ENCODE assay signal across 18 cellular contexts in genomic region chr17:82184761-82185160, GRCh38. TPM values are rescaled to one million over a fixed set of nuclear protein-coding genes. Genes with fewer than 3 reads are reported as not detected.
DNase-seq lines count a peak whose midpoint lies in the region; ATAC-seq and TF ChIP-seq lines count a peak whose summit lies in the region.
"Had no signal": no experiment of that assay in that cellular context is flagged by ENCODE, and none has a peak within 500 bp of the region (broad histone marks: within the 10 kb centered on the region; RNA-seq: fewer than 3 reads in every experiment).

No MANE protein-coding gene starts in this region.

- H4K20me1 ChIP-seq in BLaER1, result no peaks in the 10 kb centered on the region
- no peaks in the 10 kb centered on the region for H4K20me1 ChIP-seq in mammary epithelial cell (ENCODE audit: insufficient read depth, low read length)

- TF ChIP-seq CTCF in dorsolateral prefrontal cortex (IDR thresholded peaks at IDR 0.05 in 54 of 56, conservative IDR thresholded peaks at IDR 0.05 in 2 of 56; ENCODE audit: low read depth in 1 of 56, partially characterized antibody in 56 of 56) (no peak), mammary epithelial cell (conservative IDR thresholded peaks at IDR 0.05 in 1 of 2, IDR thresholded peaks at IDR 0.05 in 1 of 2; ENCODE audit: extremely low read depth in 1 of 2, insufficient read depth in 1 of 2, low read depth in 1 of 2, low read length in 2 of 2) (no peak)

- H2BK12ac ChIP-seq in mesenchymal stem cell (ENCODE audit: low read length in 2 of 2), result no peak overlapping the region

- no peaks in the 10 kb centered on the region for H3K27me3 Mint-ChIP-seq in T-cell
- H3K27me3 Mint-ChIP-seq in activated T-cell treated with anti-CD3 and anti-CD28 coated beads, Interleukin-2, amount 50 U/mL, for 4 hours (ENCODE audit: low read depth), result no peaks in the 10 kb centered on the region
- H3K27me3 Mint-ChIP-seq: B cell; CD4-positive, alpha-beta T cell had no signal

- H3K27ac ChIP-seq in BLaER1 (no peak overlapping the region), dorsolateral prefrontal cortex (peak overlapping the region in 6 of 59 donors; percentile 1 to 59 (median 22)), mesenchymal stem cell (ENCODE audit: low read length, poor library complexity, severe bottlenecking) (no peak overlapping the region), mammary epithelial cell (ENCODE audit: insufficient read depth, low read depth, low read length) (no peak overlapping the region)
- H3K27ac ChIP-seq: C4-2B, GM23248 had no signal

- H3K9ac ChIP-seq in BLaER1 (no peak overlapping the region), mesenchymal stem cell (ENCODE audit: low read length) (no peak overlapping the region), mammary epithelial cell (ENCODE audit: insufficient read depth, low read length) (no peak overlapping the region)
- H3K9ac ChIP-seq: GM23248 had no signal

- H3K23ac ChIP-seq in mesenchymal stem cell (ENCODE audit: low read length in 2 of 2), result no peak overlapping the region

- no peak overlapping the region for H3K27ac Mint-ChIP-seq in T-cell
- H3K27ac Mint-ChIP-seq: B cell; CD4-positive, alpha-beta T cell had no signal

- no peak overlapping the region for H3K18ac ChIP-seq in mesenchymal stem cell (ENCODE audit: low read depth in 1 of 2, low read length in 2 of 2)

- no peak overlapping the region for H2AK5ac ChIP-seq in mesenchymal stem cell (ENCODE audit: low read length, severe bottlenecking)

- H3K27me3 ChIP-seq in BLaER1 (no peaks in the 10 kb centered on the region), dorsolateral prefrontal cortex (no peaks in the 10 kb centered on the region), mesenchymal stem cell (ENCODE audit: control insufficient read depth in 1 of 2, insufficient read depth in 1 of 2, low read length in 2 of 2) (no peaks in the 10 kb centered on the region), mammary epithelial cell (ENCODE audit: insufficient read depth, low read length) (no peaks in the 10 kb centered on the region)

- dilution Hi-C loops in mammary epithelial cell (cut with HindIII; ENCODE audit: low sequenced_read_pairs), result no loop called here

- no peak overlapping the region for H2AFZ ChIP-seq in mesenchymal stem cell (ENCODE audit: low read depth, low read length)
- no peak overlapping the region for H2AFZ ChIP-seq in mammary epithelial cell (ENCODE audit: low read depth, low read length)
- H2AFZ ChIP-seq: GM23248 had no signal

- H3K4me1 ChIP-seq in BLaER1 (peaks cover 42% of the 10 kb centered on the region), mesenchymal stem cell (ENCODE audit: control insufficient read depth, insufficient read depth, low read depth, low read length) (no peaks in the 10 kb centered on the region), mammary epithelial cell (ENCODE audit: insufficient read depth, low read length) (no peaks in the 10 kb centered on the region)
- H3K4me1 ChIP-seq: Caco-2, HAP-1 had no signal

- H3K9me3 ChIP-seq in BLaER1 (no peaks in the 10 kb centered on the region), mesenchymal stem cell (ENCODE audit: control insufficient read depth, low read length) (no peaks in the 10 kb centered on the region), mammary epithelial cell (replicated peaks; ENCODE audit: insufficient read depth, low read length) (no peaks in the 10 kb centered on the region)
- H3K9me3 ChIP-seq: Caco-2, HAP-1 had no signal

- no peaks in the 10 kb centered on the region for H3K4me1 Mint-ChIP-seq in T-cell
- H3K4me1 Mint-ChIP-seq in activated T-cell treated with anti-CD3 and anti-CD28 coated beads, Interleukin-2, amount 50 U/mL, for 4 hours (ENCODE audit: low read depth), result no peaks in the 10 kb centered on the region
- H3K4me1 Mint-ChIP-seq: B cell had no signal

- no peak overlapping the region for H2BK15ac ChIP-seq in mesenchymal stem cell (ENCODE audit: low read depth, poor library complexity, severe bottlenecking)

- H3K9me3 Mint-ChIP-seq in T-cell, result no peaks in the 10 kb centered on the region
- H3K9me3 Mint-ChIP-seq in activated T-cell treated with anti-CD3 and anti-CD28 coated beads, Interleukin-2, amount 50 U/mL, for 4 hours, result no peaks in the 10 kb centered on the region
- H3K9me3 Mint-ChIP-seq: CD4-positive, alpha-beta T cell had no signal

- no peaks in the 10 kb centered on the region for H3K79me1 ChIP-seq in mesenchymal stem cell (replicated peaks; ENCODE audit: low read length, poor library complexity, severe bottlenecking)

- CTCF ChIA-PET in T-cell (lab: Charles Lee) (no interaction called here), mammary epithelial cell (lab: Charles Lee; ENCODE audit: low non-redundant PET) (no interaction called here)

- H3K14ac ChIP-seq in mesenchymal stem cell (ENCODE audit: low read length in 2 of 2), result no peak overlapping the region

- peak overlapping the region; percentile 36 for H4K8ac ChIP-seq in mesenchymal stem cell (ENCODE audit: low read length)

- no peak overlapping the region for H3K4ac ChIP-seq in mesenchymal stem cell (ENCODE audit: low read depth in 1 of 2, low read length in 2 of 2)

- H3K36me3 ChIP-seq in BLaER1, result peaks cover 29% of the 10 kb centered on the region
- H3K36me3 ChIP-seq in mesenchymal stem cell (ENCODE audit: control insufficient read depth in 1 of 2, insufficient read depth in 2 of 2, low read depth in 1 of 2, low read length in 2 of 2), result peaks cover 50 to 60% of the 10 kb centered on the region in 2 experiments
- peaks cover 5% of the 10 kb centered on the region for H3K36me3 ChIP-seq in mammary epithelial cell (ENCODE audit: insufficient read depth, low read length)

- in situ Hi-C loops in mammary epithelial cell (cut with MboI; ENCODE audit: low sequenced_read_pairs in 2 of 2), result no loop called here

- H3K36me3 Mint-ChIP-seq in T-cell, result peaks cover 23% of the 10 kb centered on the region
- H3K36me3 Mint-ChIP-seq in activated T-cell treated with anti-CD3 and anti-CD28 coated beads, Interleukin-2, amount 50 U/mL, for 4 hours (ENCODE audit: insufficient read depth), result peaks cover 13% of the 10 kb centered on the region

- H4K91ac ChIP-seq in mesenchymal stem cell (ENCODE audit: low read length), result no peak overlapping the region

- H3K4me3 ChIP-seq in BLaER1, result no peak overlapping the region
- H3K4me3 ChIP-seq in dorsolateral prefrontal cortex, result no peak overlapping the region
- no peak overlapping the region for H3K4me3 ChIP-seq in mesenchymal stem cell (ENCODE audit: insufficient read depth in 1 of 2, low read depth in 1 of 2, low read length in 2 of 2)
- H3K4me3 ChIP-seq in mammary epithelial cell (replicated peaks in 1 of 3; ENCODE audit: insufficient read depth in 1 of 3, low read depth in 2 of 3, low read length in 3 of 3), result no peak overlapping the region
- H3K4me3 ChIP-seq: GM23248, HAP-1 had no signal

- DNase-seq in dorsolateral prefrontal cortex, result peak in 6 of 10 donors; percentile 26 to 71 (median 54)
- no peak for DNase-seq in mesenchymal stem cell
- DNase-seq in superior temporal gyrus (ENCODE audit: extremely low spot score), result peak; percentile 50
- no peak for DNase-seq in T-cell
- DNase-seq in effector CD8-positive, alpha-beta T cell (lab: John Stamatoyannopoulos, UW), result no peak
- no peak for DNase-seq in activated T-cell treated with anti-CD3 and anti-CD28 coated beads, Interleukin-2, amount 50 U/mL, for 4 hours
- no peak for DNase-seq in mammary epithelial cell
- DNase-seq: 8988T; Caco-2; CD4-positive, alpha-beta T cell; DMS153; DMS79; GDM1; GM23248 had no signal

- no TSS peak for BruUV-seq in mammary epithelial cell (replicated peaks; lab: Mats Ljungman, UMichigan)

- H3K4me2 ChIP-seq in BLaER1, result peak overlapping the region; percentile 60
- no peak overlapping the region for H3K4me2 ChIP-seq in mesenchymal stem cell (ENCODE audit: low read length, poor library complexity, severe bottlenecking)
- no peak overlapping the region for H3K4me2 ChIP-seq in mammary epithelial cell (ENCODE audit: insufficient read depth, low read depth, low read length)

- H2BK5ac ChIP-seq in mesenchymal stem cell (ENCODE audit: low read depth, low read length, poor library complexity, severe bottlenecking), result no peak overlapping the region

- H3K4me3 Mint-ChIP-seq in T-cell, result no peak overlapping the region
- H3K4me3 Mint-ChIP-seq in activated T-cell treated with anti-CD3 and anti-CD28 coated beads, Interleukin-2, amount 50 U/mL, for 4 hours, result no peak overlapping the region
- H3K4me3 Mint-ChIP-seq: B cell; CD4-positive, alpha-beta T cell had no signal

- no peak for ATAC-seq in T-cell (replicated peaks in 1 of 4)
- ATAC-seq in activated T-cell treated with anti-CD3 and anti-CD28 coated beads, Interleukin-2, amount 50 U/mL, for 4 hours, result no peak

- 96% methylated on average over 5 of the region's 5 CpGs for WGBS in mesenchymal stem cell
- 43% methylated on average over 2 of the region's 5 CpGs for WGBS in mammary epithelial cell (ENCODE audit: low coverage, missing lambda C conversion rate)

- no peaks in the 10 kb centered on the region for H3K79me2 ChIP-seq in mammary epithelial cell (ENCODE audit: insufficient read depth, low read length)

- POLR2A ChIA-PET in T-cell (lab: Charles Lee), result no interaction called here

- H2BK120ac ChIP-seq in mesenchymal stem cell (ENCODE audit: low read depth, low read length), result no peak overlapping the region

- intact Hi-C loops in dorsolateral prefrontal cortex (cut with DNase I) (no loop called here), mammary epithelial cell (cut with micrococcal nuclease) (no loop called here)

RNA-seq across cellular contexts. Expression of gene CCDC57, which starts 27.9 kb away (rescaled TPM):
- total RNA-seq in dorsolateral prefrontal cortex, result 100 to 1,000 TPM in 17 of 120 experiments, 10 to 100 TPM in 103; 38.5 to 134 (median 72.6) TPM
- polyA plus RNA-seq in mesenchymal stem cell (2013, experiment 1 of 2), result 20.2 TPM
- polyA plus RNA-seq in mesenchymal stem cell (2013, experiment 2 of 2), result 19.0 TPM
- 100 to 1,000 TPM in 3 of 5 donors, 10 to 100 TPM in 2; 86.4 to 127 (median 103) TPM for total RNA-seq in T-cell
- total RNA-seq in activated T-cell treated with anti-CD3 and anti-CD28 coated beads, Interleukin-2, amount 50 U/mL, for 4 hours, result 10 to 100 TPM; 48.9 to 64.6 (median 60.5) TPM
- total RNA-seq in mammary epithelial cell, result 10 to 100 TPM; 24.8 to 52.0 TPM
- 14.1 TPM for polyA plus RNA-seq in mammary epithelial cell
- 7.5 TPM for polyA minus RNA-seq in mammary epithelial cell

RNA-seq across cellular contexts. Expression of gene SLC16A3, which starts 44.1 kb away (rescaled TPM):
- 10 to 100 TPM in 76 of 120 experiments, 1 to 10 TPM in 44; 4.8 to 45.0 (median 12.2) TPM for total RNA-seq in dorsolateral prefrontal cortex
- 217 TPM for polyA plus RNA-seq in mesenchymal stem cell (2013, experiment 1 of 2)
- polyA plus RNA-seq in mesenchymal stem cell (2013, experiment 2 of 2), result 200 TPM
- 10 to 100 TPM; 31.9 to 47.3 (median 40.9) TPM for total RNA-seq in T-cell
- total RNA-seq in activated T-cell treated with anti-CD3 and anti-CD28 coated beads, Interleukin-2, amount 50 U/mL, for 4 hours, result 10 to 100 TPM; 22.0 to 31.5 (median 26.3) TPM
- 100 to 1,000 TPM; 180 to 212 TPM for total RNA-seq in mammary epithelial cell
- 118 TPM for polyA plus RNA-seq in mammary epithelial cell
- polyA minus RNA-seq in mammary epithelial cell, result 42.3 TPM

Comparison
In these comparisons a context has a peak if more than half of its experiments do, and no peak if none do; other contexts are left out.
1. DNase-seq: peak in dorsolateral prefrontal cortex (6 of 10) and superior temporal gyrus (single experiment); none in mesenchymal stem cell (single experiment), T-cell (0 of 34), effector CD8-positive, alpha-beta T cell (single experiment), activated T-cell treated with anti-CD3 and anti-CD28 coated beads, Interleukin-2, amount 50 U/mL, for 4 hours (single experiment) and mammary epithelial cell (single experiment).